In genomic region chr3:14424711-14425573, GRCh38 we compare ENCODE assay signal across 8 cellular contexts. TPM values are rescaled to one million over a fixed set of nuclear protein-coding genes. Genes with fewer than 3 reads are reported as not detected.
DNase-seq lines count a peak whose midpoint lies in the region; ATAC-seq, FAIRE-seq and TF ChIP-seq lines count a peak whose summit lies in the region.

No MANE protein-coding gene starts in this region.

- CTCF ChIA-PET in activated CD4-positive, alpha-beta T cell treated with anti-CD3 and anti-CD28 coated beads for 36 hours (lab: Charles Lee), result interaction anchor here (1.1 to 1.7 kb wide), 2 partner anchors 16 to 17 kb away, joined by 3 to 5 read pairs; no protein-coding TSS in a partner anchor
- CTCF ChIA-PET in GM12878 (lab: Yijun Ruan, JAX), result interaction anchor here (0.9 to 3.6 kb wide), 6 partner anchors 9 to 42 kb away, joined by 3 to 15 read pairs (median 5); no protein-coding TSS in a partner anchor

- H3K4me1 ChIP-seq in Peyer's patch, result peaks cover 6 to 76% (median 32%) of the 10 kb centered on the region in 4 donors
- peaks cover 68% of the 10 kb centered on the region for H3K4me1 ChIP-seq in GM12878 (ENCODE audit: control insufficient read depth, insufficient read depth, low read length)
- no peaks in the 10 kb centered on the region for H3K4me1 ChIP-seq in HAP-1

- no peak for TF ChIP-seq RAD21 in GM12878 (IDR thresholded peaks at IDR 0.05; ENCODE audit: insufficient read depth, low read depth, low read length)

- no peak overlapping the region for H3K9ac ChIP-seq in GM12878 (ENCODE audit: control insufficient read depth, insufficient read depth, low read length)

- 54% methylated on average over 23 of the region's 23 CpGs for WGBS in GM12878 (ENCODE audit: insufficient coverage, insufficient replicate concordance, low lambda C conversion rate, missing lambda C conversion rate)

- no peaks in the 10 kb centered on the region for H3K36me3 ChIP-seq in Peyer's patch
- no peaks in the 10 kb centered on the region for H3K36me3 ChIP-seq in GM12878 (ENCODE audit: control insufficient read depth in 2 of 2, insufficient read depth in 2 of 2, low read length in 1 of 2)
- H3K36me3 ChIP-seq in HAP-1 (replicated peaks), result no peaks in the 10 kb centered on the region; the same call in 1 of the 2 replicates

- RAD21 ChIA-PET in GM12878 (lab: Charles Lee; ENCODE audit: unreplicated experiment), result interaction anchor here (0.7 to 11.7 kb wide), 3 partner anchors 8 to 20 kb away, joined by 4 to 144 read pairs (median 10); partner anchors contain the start of gene SLC6A6

- H3K4me2 ChIP-seq in GM12878 (ENCODE audit: control insufficient read depth, insufficient read depth), result peak overlapping the region; percentile 56

- H3K9me3 ChIP-seq in Peyer's patch (no peaks in the 10 kb centered on the region), GM12878 (replicated peaks; ENCODE audit: control insufficient read depth, insufficient read depth, low read length) (no peaks in the 10 kb centered on the region), HAP-1 (no peaks in the 10 kb centered on the region)

- BruUV-seq in GM12878 (replicated peaks; lab: Mats Ljungman, UMichigan), result TSS peak; percentile 29

- peaks cover 15% of the 10 kb centered on the region for H3K79me2 ChIP-seq in GM12878 (ENCODE audit: control insufficient read depth, insufficient read depth, low read length)

- FAIRE-seq in GM12878 (lab: Jason Lieb, UNC), result no peak

- no peaks in the 10 kb centered on the region for H3K9me3 Mint-ChIP-seq in activated CD4-positive, alpha-beta T cell treated with anti-CD3 and anti-CD28 coated beads for 36 hours (ENCODE audit: low read depth)

- H3K27ac ChIP-seq in Peyer's patch (peak overlapping the region; percentile 48 to 91 (median 65)), GM12878 (ENCODE audit: control insufficient read depth, insufficient read depth) (peak overlapping the region; percentile 32)

- TF ChIP-seq CTCF in Peyer's patch (IDR thresholded peaks at IDR 0.05) (no peak), GM12878 (IDR thresholded peaks at IDR 0.05 in 2 of 3, conservative IDR thresholded peaks at IDR 0.05 in 1 of 3; ENCODE audit: control insufficient read depth in 2 of 3, extremely low read depth in 1 of 3, insufficient read depth in 1 of 3, low read depth in 3 of 3, low read length in 3 of 3) (no peak)

- intact Hi-C loops in activated CD4-positive, alpha-beta T cell treated with anti-CD3 and anti-CD28 coated beads for 36 hours (cut with DNase I, micrococcal nuclease), result loop anchor here (10.0 kb wide), 2 partner anchors 230 to 670 kb away; partner anchors contain the start of genes CCDC174 (in 1 of the 2) and RBSN (in 1 of the 2)
- intact Hi-C loops in GM12878 (cut with micrococcal nuclease; ENCODE audit: unreplicated experiment), result no loop called here

- H3K27me3 ChIP-seq in Peyer's patch (no peaks in the 10 kb centered on the region), GM12878 (replicated peaks in 1 of 2; ENCODE audit: control insufficient read depth in 2 of 2, insufficient read depth in 2 of 2, low read length in 1 of 2) (no peaks in the 10 kb centered on the region), HAP-1 (ENCODE audit: low read depth) (no peaks in the 10 kb centered on the region)

- in situ Hi-C loops in GM12878 (cut with MboI) (no loop called here), HAP-1 (cut with MboI; ENCODE audit: low sequenced_read_pairs) (no loop called here)

- ATAC-seq in activated CD4-positive, alpha-beta T cell treated with anti-CD3 and anti-CD28 coated beads for 36 hours, result peak; percentile 8
- ATAC-seq in GM12878, result no peak
- no peak for ATAC-seq in GM21717 (IDR thresholded peaks at IDR 0.05; ENCODE audit: unreplicated experiment)
- no peak for ATAC-seq in HG03342 (IDR thresholded peaks at IDR 0.05; ENCODE audit: unreplicated experiment)

- no peaks in the 10 kb centered on the region for H3K27me3 Mint-ChIP-seq in activated CD4-positive, alpha-beta T cell treated with anti-CD3 and anti-CD28 coated beads for 36 hours

- H3K4me3 Mint-ChIP-seq in activated CD4-positive, alpha-beta T cell treated with anti-CD3 and anti-CD28 coated beads for 36 hours, result no peak overlapping the region

- DNase-seq in activated CD4-positive, alpha-beta T cell treated with anti-CD3 and anti-CD28 coated beads for 36 hours, result peak; percentile 45
- DNase-seq in activated CD4-positive, alpha-beta T cell treated with anti-CD3 and anti-CD28 coated beads for 1 hour, result no peak
- DNase-seq in Peyer's patch (peak in 2 of 3 donors; percentile 54 to 72), GM12878 (ENCODE audit: low read depth, low spot score) (no peak), HAP-1 (ENCODE audit: low spot score in 2 of 2) (no peak)
- DNase-seq in stimulated activated CD8-positive, alpha-beta memory T cell treated with anti-CD3 and anti-CD28 coated beads, Interleukin-7, amount 100 ng/mL, for 4 hours (ENCODE audit: low read depth in 2 of 2), result peak; percentile 29 to 42

- H3K36me3 Mint-ChIP-seq in activated CD4-positive, alpha-beta T cell treated with anti-CD3 and anti-CD28 coated beads for 36 hours (ENCODE audit: low read depth), result peaks cover 15% of the 10 kb centered on the region

- TF ChIP-seq POLR2A in Peyer's patch (IDR thresholded peaks at IDR 0.05) (no peak), GM12878 (IDR thresholded peaks at IDR 0.05; ENCODE audit: low read depth, low read length) (no peak)

- SMC1A ChIA-PET in GM12878 (lab: Charles Lee; ENCODE audit: uncharacterized antibody, unreplicated experiment), result interaction anchor here (0.6 to 11.7 kb wide), 6 partner anchors 10 to 536 kb away, joined by 3 to 143 read pairs (median 4); partner anchors contain the start of gene SLC6A6

- peaks cover 79% of the 10 kb centered on the region for H3K4me1 Mint-ChIP-seq in activated CD4-positive, alpha-beta T cell treated with anti-CD3 and anti-CD28 coated beads for 36 hours

- H3K4me3 ChIP-seq in Peyer's patch, result no peak overlapping the region
- H3K4me3 ChIP-seq in GM12878, result no peak overlapping the region
- H3K4me3 ChIP-seq in HAP-1, result no peak overlapping the region

- no peak for TF ChIP-seq EP300 in GM12878 (IDR thresholded peaks at IDR 0.05; ENCODE audit: borderline replicate concordance in 1 of 2, control insufficient read depth in 1 of 2, low read depth in 2 of 2, low read length in 2 of 2)

- H4K20me1 ChIP-seq in GM12878 (ENCODE audit: control insufficient read depth, insufficient read depth), result no peaks in the 10 kb centered on the region

- peak overlapping the region; percentile 45; the same call in 1 of the 2 replicates for H2AFZ ChIP-seq in GM12878 (ENCODE audit: control insufficient read depth, low read depth, low read length)

- H3K27ac Mint-ChIP-seq in activated CD4-positive, alpha-beta T cell treated with anti-CD3 and anti-CD28 coated beads for 36 hours, result peak overlapping the region; percentile 87

- POLR2A ChIA-PET in activated CD4-positive, alpha-beta T cell treated with anti-CD3 and anti-CD28 coated beads for 36 hours (lab: Charles Lee), result no interaction called here
- POLR2A ChIA-PET in GM12878 (lab: Charles Lee), result interaction anchor here (0.7 to 5.9 kb wide), 5 partner anchors 8 to 263 kb away, joined by 3 to 47 read pairs (median 6); partner anchors contain the start of gene SLC6A6

TF ChIP-seq in GM12878, 131 proteins besides CTCF, POLR2A, EP300 and RAD21 (continues in another document):
- TF ChIP-seq ZBTB33 (IDR thresholded peaks at IDR 0.05) (0 out of 2 replicates have a peak, but pooled peaks have one; percentile 49), BHLHE40 (IDR thresholded peaks at IDR 0.05; ENCODE audit: borderline replicate concordance in 1 of 2, low read depth in 2 of 2, low read length in 1 of 2) (0 out of 4 replicates have a peak, but pooled peaks of 1 of the 2 experiments have one; percentile 19), CBX5 (IDR thresholded peaks at IDR 0.05; ENCODE audit: low read depth) (no peak), EGR1 (IDR thresholded peaks at IDR 0.05; ENCODE audit: borderline replicate concordance in 1 of 2, low read depth in 2 of 2, low read length in 2 of 2) (no peak), EED (IDR thresholded peaks at IDR 0.05; ENCODE audit: low read depth) (no peak), MEF2B (IDR thresholded peaks at IDR 0.05; ENCODE audit: partially characterized antibody, poor library complexity, severe bottlenecking) (peak; percentile 36), LARP7 (IDR thresholded peaks at IDR 0.05) (no peak), JUNB (IDR thresholded peaks at IDR 0.05) (no peak), DPF2 (IDR thresholded peaks at IDR 0.05) (no peak)

RNA-seq across cellular contexts. Expression of gene SLC6A6, which starts 22.5 kb away (rescaled TPM):
- total RNA-seq in activated CD4-positive, alpha-beta T cell treated with anti-CD3 and anti-CD28 coated beads for 36 hours, result 10 to 100 TPM; 51.7 to 54.2 TPM
- total RNA-seq in Peyer's patch (100 to 1,000 TPM in 3 of 4 donors, 10 to 100 TPM in 1; 61.1 to 190 (median 150) TPM), GM12878 (2014; rRNA removed) (28.2 and 28.3 TPM in 2 replicates), GM12878 (2014; rRNA removed; fragmentation: Illumina TruSeq; extraction: Trizol) (18.6 and 19.7 TPM in 2 replicates), GM12878 (2021) (44.5 and 47.0 TPM in 2 replicates)
- 112 and 120 TPM in 2 replicates for total RNA-seq in GM12878 (2013; cell fraction: nucleolus; rRNA removed)
- 7.1 TPM for polyA plus RNA-seq in GM12878 (2011; ENCODE audit: low read depth)
- polyA plus RNA-seq in GM12878 (2011; rRNA removed) (14.1 and 21.8 TPM in 2 replicates), GM12878 (2014; fragmentation: Illumina TruSeq; extraction: Trizol) (25.7 and 28.5 TPM in 2 replicates), GM12878 (2014; fragmentation: Nextera tagmentation; extraction: Ambion mirVana) (1 to 10 TPM; 5.6 to 6.2 TPM), GM12878 (2014; rRNA removed) (26.4 and 26.5 TPM in 2 replicates), GM12878 (2016; fragmentation: Nextera tagmentation; extraction: Ambion mirVana) (10 to 100 TPM; 10.0 to 13.4 TPM)
- polyA plus RNA-seq in GM12878 (2011; cell fraction: cytosol; rRNA removed), result 22.1 and 22.3 TPM in 2 replicates
- 59.7 and 73.3 TPM in 2 replicates for polyA plus RNA-seq in GM12878 (2011; cell fraction: nucleus; rRNA removed)
- polyA plus RNA-seq in GM12878 (2012), result 11.9 and 15.5 TPM in 2 replicates
- polyA minus RNA-seq in GM12878 (2011; rRNA and poly(A)+ RNA removed), result 31.8 and 45.9 TPM in 2 replicates
- polyA minus RNA-seq in GM12878 (2011; cell fraction: cytosol; rRNA and poly(A)+ RNA removed), result 9.0 and 9.6 TPM in 2 replicates
- polyA minus RNA-seq in GM12878 (2011; cell fraction: nucleus; rRNA and poly(A)+ RNA removed), result 31.2 and 54.5 TPM in 2 replicates

Comparison
In these comparisons a context has a peak if more than half of its experiments do, and no peak if none do; other contexts are left out.
1. DNase-seq: peak in activated CD4-positive, alpha-beta T cell treated with anti-CD3 and anti-CD28 coated beads for 36 hours (single experiment), Peyer's patch (2 of 3) and stimulated activated CD8-positive, alpha-beta memory T cell treated with anti-CD3 and anti-CD28 coated beads, Interleukin-7, amount 100 ng/mL, for 4 hours (2 of 2); none in activated CD4-positive, alpha-beta T cell treated with anti-CD3 and anti-CD28 coated beads for 1 hour (single experiment), GM12878 (single experiment) and HAP-1 (0 of 2).